Comparison of ENCODE assay signal across 23 cellular contexts in genomic region chr19:12496480-12496879, GRCh38. TPM values are rescaled to one million over a fixed set of nuclear protein-coding genes. Genes with fewer than 3 reads are reported as not detected.
A peak's percentile ranks its signal among the peaks of the same experiment; 100 is the strongest.
DNase-seq lines count a peak whose midpoint lies in the region; ATAC-seq and TF ChIP-seq lines count a peak whose summit lies in the region.
"Had no signal": no experiment of that assay in that cellular context is flagged by ENCODE, and none has a peak within 500 bp of the region (broad histone marks: within the 10 kb centered on the region; RNA-seq: fewer than 3 reads in every experiment).

No MANE protein-coding gene starts in this region.

- no peak overlapping the region for H3K9ac ChIP-seq in endodermal cell (ENCODE audit: extremely low read depth, low read length, poor library complexity, severe bottlenecking)

- H3K4me3 ChIP-seq in endodermal cell (ENCODE audit: low read length) (peak overlapping the region; percentile 81), esophagus squamous epithelium (no peak overlapping the region)
- H3K4me3 ChIP-seq: A549 had no signal

- H3K27me3 ChIP-seq in endodermal cell (ENCODE audit: control insufficient read depth, insufficient read depth, low read length, poor library complexity, severe bottlenecking) (no peaks in the 10 kb centered on the region), esophagus squamous epithelium (no peaks in the 10 kb centered on the region)
- H3K27me3 ChIP-seq: BLaER1 had no signal

- peaks cover 2 to 4% of the 10 kb centered on the region in 2 donors for H3K9me3 Mint-ChIP-seq in activated T-cell treated with anti-CD3 and anti-CD28 coated beads, Interleukin-2, amount 50 U/mL, for 72 hours
- H3K9me3 Mint-ChIP-seq in activated B cell treated with CpG ODN at 0.5 μM for 24 hours: no peaks in the 10 kb centered on the region
- H3K9me3 Mint-ChIP-seq in endodermal cell: peaks cover 6% of the 10 kb centered on the region
- H3K9me3 Mint-ChIP-seq in stimulated activated memory B cell treated with anti-CD40 and anti-IgM and Interleukin-4, amounts not matched to agents 10 μg/mL and 1 μg/mL and 100 μg/mL, for 72 hours: no peaks in the 10 kb centered on the region

- CTCF ChIA-PET in activated B cell treated with CpG ODN at 0.5 μM for 24 hours (lab: Charles Lee): interaction anchor here (0.8 to 1.6 kb wide), 2 partner anchors 149 to 532 kb away, joined by 3 to 4 read pairs; partner anchors contain the start of gene ZNF763

- POLR2A ChIA-PET in activated B cell treated with CpG ODN at 0.5 μM for 24 hours (lab: Charles Lee): interaction anchor here (0.6 to 2.9 kb wide), 4 partner anchors 9 to 1122 kb away, joined by 3 to 15 read pairs (median 6); partner anchors contain the start of genes SWSAP1, ZNF442 and ZNF563

- no peaks in the 10 kb centered on the region for H3K4me1 ChIP-seq in endodermal cell (ENCODE audit: control insufficient read depth, insufficient read depth, low read length)
- H3K4me1 ChIP-seq in esophagus squamous epithelium: peaks cover 0 to 14% (median 3%) of the 10 kb centered on the region in 3 donors
- H3K4me1 ChIP-seq: A549 had no signal

- no peak overlapping the region for H3K27ac ChIP-seq in endodermal cell (ENCODE audit: low read depth, low read length)
- H3K27ac ChIP-seq in esophagus squamous epithelium: no peak overlapping the region
- H3K27ac ChIP-seq: A549 had no signal

- no peaks in the 10 kb centered on the region for H3K27me3 Mint-ChIP-seq in activated T-cell treated with anti-CD3 and anti-CD28 coated beads, Interleukin-2, amount 50 U/mL, for 72 hours (ENCODE audit: low read depth)
- H3K27me3 Mint-ChIP-seq in activated B cell treated with CpG ODN at 0.5 μM for 24 hours: no peaks in the 10 kb centered on the region
- H3K27me3 Mint-ChIP-seq in endodermal cell (ENCODE audit: insufficient read depth): peaks cover 4% of the 10 kb centered on the region
- H3K27me3 Mint-ChIP-seq in stimulated activated memory B cell treated with anti-CD40 and anti-IgM and Interleukin-4, amounts not matched to agents 10 μg/mL and 1 μg/mL and 100 μg/mL, for 72 hours: no peaks in the 10 kb centered on the region

- H3K9me3 ChIP-seq in endodermal cell (ENCODE audit: control insufficient read depth, low read length) (peaks cover 12% of the 10 kb centered on the region), esophagus squamous epithelium (no peaks in the 10 kb centered on the region)

- H3K27ac Mint-ChIP-seq in activated T-cell treated with anti-CD3 and anti-CD28 coated beads, Interleukin-2, amount 50 U/mL, for 72 hours: no peak overlapping the region
- no peak overlapping the region for H3K27ac Mint-ChIP-seq in activated B cell treated with CpG ODN at 0.5 μM for 24 hours
- no peak overlapping the region for H3K27ac Mint-ChIP-seq in endodermal cell
- peak overlapping the region; percentile 78 for H3K27ac Mint-ChIP-seq in stimulated activated memory B cell treated with anti-CD40 and anti-IgM and Interleukin-4, amounts not matched to agents 10 μg/mL and 1 μg/mL and 100 μg/mL, for 72 hours
- H3K27ac Mint-ChIP-seq: T-helper 1 cell treated with Interleukin-12 subunit alpha and Interleukin-12 subunit beta and Interleukin-4 antibody, amounts not matched to agents 30 μg/mL and 1 μg/mL, for 36 hours had no signal

- intact Hi-C loops in activated B cell treated with CpG ODN at 0.5 μM for 24 hours (cut with micrococcal nuclease) (loop anchor here (5.0 kb wide), 1 partner anchor 171 kb away; the partner anchor contains the start of genes MAN2B1 and WDR83), esophagus squamous epithelium (cut with DNase I) (no loop called here)

- H3K36me3 Mint-ChIP-seq in activated T-cell treated with anti-CD3 and anti-CD28 coated beads, Interleukin-2, amount 50 U/mL, for 72 hours (ENCODE audit: insufficient read depth in 2 of 2): peaks cover 0 to 5% of the 10 kb centered on the region in 2 donors
- H3K36me3 Mint-ChIP-seq in activated B cell treated with CpG ODN at 0.5 μM for 24 hours (ENCODE audit: low read depth) (no peaks in the 10 kb centered on the region), endodermal cell (ENCODE audit: low read depth) (no peaks in the 10 kb centered on the region)
- H3K36me3 Mint-ChIP-seq in stimulated activated memory B cell treated with anti-CD40 and anti-IgM and Interleukin-4, amounts not matched to agents 10 μg/mL and 1 μg/mL and 100 μg/mL, for 72 hours: no peaks in the 10 kb centered on the region

- no peak for TF ChIP-seq POLR2A in esophagus squamous epithelium (IDR thresholded peaks at IDR 0.05)

- no peaks in the 10 kb centered on the region for H3K36me3 ChIP-seq in endodermal cell (ENCODE audit: control insufficient read depth, insufficient read depth, low read length)
- H3K36me3 ChIP-seq in esophagus squamous epithelium: no peaks in the 10 kb centered on the region
- H3K36me3 ChIP-seq: BLaER1, WERI-Rb-1 had no signal

- ATAC-seq in activated T-cell treated with anti-CD3 and anti-CD28 coated beads, Interleukin-2, amount 50 U/mL, for 72 hours (replicated peaks in 1 of 2): no peak
- ATAC-seq in activated B cell treated with CpG ODN at 0.5 μM for 24 hours (ENCODE audit: low read depth) (no peak), HG02798 (IDR thresholded peaks at IDR 0.05; ENCODE audit: poor library complexity, unreplicated experiment) (no peak)
- ATAC-seq in stimulated activated memory B cell treated with anti-CD40 and anti-IgM and Interleukin-4, amounts not matched to agents 10 μg/mL and 1 μg/mL and 100 μg/mL, for 72 hours: no peak
- ATAC-seq: A549, HCT116, left colon, Panc1, psoas muscle had no signal

- peaks cover 18% of the 10 kb centered on the region for H3K4me1 Mint-ChIP-seq in activated T-cell treated with anti-CD3 and anti-CD28 coated beads, Interleukin-2, amount 50 U/mL, for 72 hours (ENCODE audit: low read depth)
- H3K4me1 Mint-ChIP-seq in activated B cell treated with CpG ODN at 0.5 μM for 24 hours (peaks cover 13% of the 10 kb centered on the region), endodermal cell (no peaks in the 10 kb centered on the region)
- H3K4me1 Mint-ChIP-seq in stimulated activated memory B cell treated with anti-CD40 and anti-IgM and Interleukin-4, amounts not matched to agents 10 μg/mL and 1 μg/mL and 100 μg/mL, for 72 hours: peaks cover 23% of the 10 kb centered on the region

- TF ChIP-seq CTCF in activated B cell treated with CpG ODN at 0.5 μM for 24 hours (IDR thresholded peaks at IDR 0.05) (no peak), endodermal cell (conservative IDR thresholded peaks at IDR 0.05) (no peak), esophagus squamous epithelium (IDR thresholded peaks at IDR 0.05) (no peak)

- WGBS in endodermal cell (ENCODE audit: insufficient coverage in 1 of 2, insufficient read length in 1 of 2), 2 experiments: 96 to 100% methylated on average over 6 of the region's 6 CpGs
- WGBS in esophagus squamous epithelium, 2 donors: 65 to 100% methylated on average over 1 to 4 of the region's 6 CpGs

- H3K4me3 Mint-ChIP-seq in activated T-cell treated with anti-CD3 and anti-CD28 coated beads, Interleukin-2, amount 50 U/mL, for 72 hours: peak overlapping the region; percentile 87 to 94
- peak overlapping the region; percentile 90 for H3K4me3 Mint-ChIP-seq in activated B cell treated with CpG ODN at 0.5 μM for 24 hours
- H3K4me3 Mint-ChIP-seq in endodermal cell: peak overlapping the region; percentile 65
- H3K4me3 Mint-ChIP-seq in stimulated activated memory B cell treated with anti-CD40 and anti-IgM and Interleukin-4, amounts not matched to agents 10 μg/mL and 1 μg/mL and 100 μg/mL, for 72 hours: peak overlapping the region; percentile 84

- DNase-seq in activated T-cell treated with anti-CD3 and anti-CD28 coated beads, Interleukin-2, amount 50 U/mL, for 72 hours: no peak
- DNase-seq in activated T-cell treated with anti-CD3 and anti-CD28 coated beads, Interleukin-2, amount 50 U/mL, for 48 hours: no peak
- DNase-seq in activated B cell treated with CpG ODN at 0.5 μM for 24 hours: no peak
- DNase-seq in endodermal cell: no peak
- no peak for DNase-seq in esophagus squamous epithelium (lab: John Stamatoyannopoulos, UW)
- DNase-seq in NCI-H1417 (lab: John Stamatoyannopoulos, UW): no peak
- DNase-seq: activated CD8-positive, alpha-beta memory T cell treated with anti-CD3 and anti-CD28 coated beads for 24 hours; anterior cingulate cortex; central memory CD4-positive, alpha-beta T cell; left colon; NCI-H1092 treated with DMSO at 0.1 percent for 48 hours; NCI-H2029 treated with DMSO at 0.1 percent for 48 hours; NK-92 treated with Interleukin-12 subunit alpha and Interleukin-12 subunit beta, amount 100 ng/mL, for 24 hours; psoas muscle; small intestine; WERI-Rb-1 had no signal

RNA-seq across cellular contexts. Expression of gene ZNF709, which starts 11.9 kb away (rescaled TPM):
- 1 to 10 TPM; 3.6 to 4.8 TPM for total RNA-seq in activated T-cell treated with anti-CD3 and anti-CD28 coated beads, Interleukin-2, amount 50 U/mL, for 72 hours
- 4.8 and 6.4 TPM in 2 replicates for total RNA-seq in activated B cell treated with CpG ODN at 0.5 μM for 24 hours
- total RNA-seq in endodermal cell: 1 to 10 TPM; 5.3 to 7.4 TPM
- 4.6 TPM for polyA plus RNA-seq in endodermal cell (2013, experiment 1 of 2)
- 5.2 TPM for polyA plus RNA-seq in endodermal cell (2013, experiment 2 of 2)
- 1 to 10 TPM in 2 of 4 donors, under 1 TPM in 2; 0.15 to 2.5 (median 1.6) TPM for total RNA-seq in esophagus squamous epithelium

RNA-seq across cellular contexts. Expression of gene ZNF564, which starts 54.8 kb away (rescaled TPM):
- 1 to 10 TPM; 6.9 to 9.0 TPM for total RNA-seq in activated T-cell treated with anti-CD3 and anti-CD28 coated beads, Interleukin-2, amount 50 U/mL, for 72 hours
- total RNA-seq in activated B cell treated with CpG ODN at 0.5 μM for 24 hours: 23.0 and 26.6 TPM in 2 replicates
- 10 to 100 TPM; 17.3 to 20.6 TPM for total RNA-seq in endodermal cell
- 7.9 TPM for polyA plus RNA-seq in endodermal cell (2013, experiment 1 of 2)
- 6.9 TPM for polyA plus RNA-seq in endodermal cell (2013, experiment 2 of 2)
- total RNA-seq in esophagus squamous epithelium: 1 to 10 TPM; 1.6 to 9.3 (median 4.8) TPM

RNA-seq across cellular contexts. Expression of gene ZNF443, which starts 55.7 kb away (rescaled TPM):
- total RNA-seq in activated T-cell treated with anti-CD3 and anti-CD28 coated beads, Interleukin-2, amount 50 U/mL, for 72 hours: 1 to 10 TPM; 4.3 to 4.8 TPM
- total RNA-seq in activated B cell treated with CpG ODN at 0.5 μM for 24 hours: 3.5 and 3.6 TPM in 2 replicates
- total RNA-seq in endodermal cell: 10 to 100 TPM; 14.3 to 18.6 TPM
- 6.6 TPM for polyA plus RNA-seq in endodermal cell (2013, experiment 1 of 2)
- polyA plus RNA-seq in endodermal cell (2013, experiment 2 of 2): 7.2 TPM
- total RNA-seq in esophagus squamous epithelium: 1 to 10 TPM; 1.7 to 6.4 (median 3.7) TPM
